ENCODE assay signal across 8 cellular contexts in genomic region chr7:8261711-8262695, GRCh38. TPM values are rescaled to one million over a fixed set of nuclear protein-coding genes. Genes with fewer than 3 reads are reported as not detected.
DNase-seq lines count a peak whose midpoint lies in the region; ATAC-seq and TF ChIP-seq lines count a peak whose summit lies in the region.

TSS of gene ICA1 (minus strand) at chr7:8262167. CDS start at chr7:8235926, 26,241 bp downstream.

- H3K9me3 ChIP-seq in DND-41 (ENCODE audit: insufficient read depth, low read length, severe bottlenecking) (no peaks in the 10 kb centered on the region), T-helper 17 cell (ENCODE audit: control insufficient read depth, low read length, poor library complexity, severe bottlenecking) (no peaks in the 10 kb centered on the region), left lung (no peaks in the 10 kb centered on the region)

- no peak within 1 kb of the TSS for H3K9ac ChIP-seq in DND-41 (ENCODE audit: low read depth, low read length)

- H3K4me3 Mint-ChIP-seq in T-helper 17 cell, result peak within 1 kb of the TSS; percentile 85

- H3K27me3 Mint-ChIP-seq in T-helper 17 cell, result peaks cover 62% of the 10 kb centered on the region

- H3K27ac ChIP-seq in DND-41 (ENCODE audit: low read length), result no peak within 1 kb of the TSS
- H3K27ac ChIP-seq in dorsolateral prefrontal cortex, result peak within 1 kb of the TSS in 58 of 59 donors; percentile 10 to 91 (median 82)
- H3K27ac ChIP-seq in left lung, result peak within 1 kb of the TSS; percentile 89 to 90

- H3K79me2 ChIP-seq in DND-41 (ENCODE audit: insufficient read depth, low read length), result no peaks in the 10 kb centered on the region

- no peaks in the 10 kb centered on the region for H4K20me1 ChIP-seq in DND-41 (ENCODE audit: insufficient read depth, low read length)

- H3K4me3 ChIP-seq in DND-41 (ENCODE audit: low read depth in 1 of 2, low read length in 2 of 2), result peak within 1 kb of the TSS in 1 of 2 experiments; percentile 42; a peak in 2 of 4 replicates
- peak within 1 kb of the TSS; percentile 51 for H3K4me3 ChIP-seq in NB4 (ENCODE audit: low read depth, low read length)
- peak within 1 kb of the TSS; percentile 50 to 86 (median 74) for H3K4me3 ChIP-seq in dorsolateral prefrontal cortex
- H3K4me3 ChIP-seq in left lung, result peak within 1 kb of the TSS; percentile 56 to 80

- peaks cover 5% of the 10 kb centered on the region for H3K4me1 Mint-ChIP-seq in T-helper 17 cell

- no peak within 1 kb of the TSS for H3K27ac Mint-ChIP-seq in T-helper 17 cell

- DNase-seq in DND-41 (no peak), NB4 (ENCODE audit: low read depth) (peak; percentile 14), T-helper 17 cell (no peak), dorsolateral prefrontal cortex (peak in 9 of 10 donors; percentile 35 to 82 (median 63)), left lung (peak; percentile 71 to 94)
- peak in 2 of 3 donors; percentile 8 to 11 for DNase-seq in stimulated activated CD4-positive, alpha-beta T cell treated with anti-CD3 and anti-CD28 coated beads, TNF-alpha, amount 100 ng/mL, for 48 hours (ENCODE audit: low read depth in 3 of 3)

- H3K36me3 Mint-ChIP-seq in T-helper 17 cell (ENCODE audit: low read depth), result no peaks in the 10 kb centered on the region

- H3K27me3 ChIP-seq in DND-41 (ENCODE audit: insufficient read depth, low read length, poor library complexity) (peaks cover 60% of the 10 kb centered on the region), dorsolateral prefrontal cortex (peaks cover 0 to 15% (median 0%) of the 10 kb centered on the region in 45 donors), left lung (peaks cover 0 to 17% of the 10 kb centered on the region in 2 donors)

- H3K4me1 ChIP-seq in DND-41 (ENCODE audit: insufficient read depth, low read length) (peaks cover 7% of the 10 kb centered on the region), left lung (peaks cover 0 to 11% of the 10 kb centered on the region in 2 donors)

- TF ChIP-seq POLR2A in NB4 (IDR thresholded peaks at IDR 0.05; ENCODE audit: extremely low read depth, insufficient read length), result no peak

- H2AFZ ChIP-seq in DND-41 (ENCODE audit: low read depth, low read length), result peak within 1 kb of the TSS; percentile 59

- no peaks in the 10 kb centered on the region for H3K36me3 ChIP-seq in DND-41 (ENCODE audit: insufficient read depth, low read length)
- H3K36me3 ChIP-seq in left lung, result no peaks in the 10 kb centered on the region

- peak within 1 kb of the TSS; percentile 56 for H3K4me2 ChIP-seq in DND-41 (ENCODE audit: insufficient read depth, low read length)

- ATAC-seq in DND-41 (ENCODE audit: insufficient read depth, low read depth) (peak; percentile 58), GM21619 (IDR thresholded peaks at IDR 0.05; ENCODE audit: unreplicated experiment) (peak; percentile 61), T-helper 17 cell (peak; percentile 39), left lung (peak; percentile 88), GM21717 (IDR thresholded peaks at IDR 0.05; ENCODE audit: unreplicated experiment) (no peak)

- TF ChIP-seq CTCF in DND-41 (IDR thresholded peaks at IDR 0.05; ENCODE audit: borderline replicate concordance, extremely low read depth, low read length, poor library complexity, severe bottlenecking) (no peak), NB4 (IDR thresholded peaks at IDR 0.05; ENCODE audit: low read depth, low read length) (no peak), dorsolateral prefrontal cortex (IDR thresholded peaks at IDR 0.05 in 54 of 56, conservative IDR thresholded peaks at IDR 0.05 in 2 of 56; ENCODE audit: low read depth in 1 of 56, partially characterized antibody in 56 of 56) (no peak), left lung (IDR thresholded peaks at IDR 0.05) (no peak)

- intact Hi-C loops in dorsolateral prefrontal cortex (cut with DNase I), result no loop called here
- intact Hi-C loops in left lung (cut with DNase I), result no loop called here

RNA-seq across cellular contexts. Expression of gene ICA1, which starts in this region (rescaled TPM):
- total RNA-seq in T-helper 17 cell (10 to 100 TPM in 1 of 2 donors, 1 to 10 TPM in 1; 4.5 to 12.8 TPM), dorsolateral prefrontal cortex (100 to 1,000 TPM in 33 of 120 experiments, 10 to 100 TPM in 87; 47.2 to 155 (median 89.1) TPM), left lung (10 to 100 TPM; 22.4 to 32.6 TPM)

Comparison
In these comparisons a context has a peak if more than half of its experiments do, and no peak if none do; other contexts are left out.
1. DNase-seq: peak in NB4 (single experiment), dorsolateral prefrontal cortex (9 of 10), left lung (2 of 2) and stimulated activated CD4-positive, alpha-beta T cell treated with anti-CD3 and anti-CD28 coated beads, TNF-alpha, amount 100 ng/mL, for 48 hours (2 of 3); none in DND-41 (single experiment) and T-helper 17 cell (0 of 3).